In genomic region chr15:91634163-91634562, GRCh38 we compare ENCODE assay signal across 15 cellular contexts.
A peak's percentile ranks its signal among the peaks of the same experiment; 100 is the strongest.
DNase-seq lines count a peak whose midpoint lies in the region; ATAC-seq and TF ChIP-seq lines count a peak whose summit lies in the region.
"Had no signal": no experiment of that assay in that cellular context is flagged by ENCODE, and none has a peak within 500 bp of the region (broad histone marks: within the 10 kb centered on the region; RNA-seq: fewer than 3 reads in every experiment).

No MANE protein-coding gene starts in this region.

- peaks cover 5% of the 10 kb centered on the region for H3K4me1 Mint-ChIP-seq in nephron progenitor cell
- H3K4me1 Mint-ChIP-seq: CD14-positive monocyte had no signal

- DNase-seq in NCI-H146 (lab: John Stamatoyannopoulos, UW) (peak; percentile 30), NCI-H146 treated with DMSO at 0.1 percent for 48 hours (lab: John Stamatoyannopoulos, UW; ENCODE audit: unreplicated experiment) (no peak), left lobe of liver (ENCODE audit: low spot score) (no peak), nephron progenitor cell (no peak)
- DNase-seq: CD8-positive, alpha-beta T cell; HCEC 1CT; HFFc6; IMR-90; KBM-7 had no signal

- H3K36me3 Mint-ChIP-seq in nephron progenitor cell (ENCODE audit: low read depth), result no peaks in the 10 kb centered on the region
- H3K36me3 Mint-ChIP-seq: CD14-positive monocyte; CD8-positive, alpha-beta T cell had no signal

- H3K4me3 Mint-ChIP-seq in nephron progenitor cell, result no peak overlapping the region
- H3K4me3 Mint-ChIP-seq: CD14-positive monocyte; CD8-positive, alpha-beta T cell; HFFc6 had no signal

- ATAC-seq in left lobe of liver (peak; percentile 36), HG03520 (IDR thresholded peaks at IDR 0.05; ENCODE audit: unreplicated experiment) (no peak), GM21529 (IDR thresholded peaks at IDR 0.05; ENCODE audit: unreplicated experiment) (no peak), HG02840 (IDR thresholded peaks at IDR 0.05; ENCODE audit: low FRiP score, unreplicated experiment) (no peak), GM18909 (IDR thresholded peaks at IDR 0.05; ENCODE audit: poor library complexity, unreplicated experiment) (no peak)
- ATAC-seq: CD8-positive, alpha-beta T cell; GM12878 had no signal

- H3K27ac Mint-ChIP-seq in nephron progenitor cell, result peak overlapping the region; percentile 55
- H3K27ac Mint-ChIP-seq: CD8-positive, alpha-beta T cell; HFFc6 had no signal

- peaks cover 3% of the 10 kb centered on the region for H3K9me3 Mint-ChIP-seq in nephron progenitor cell

- H3K27me3 Mint-ChIP-seq in nephron progenitor cell (ENCODE audit: low read depth, poor library complexity), result peaks cover 4% of the 10 kb centered on the region

- no peak for TF ChIP-seq CTCF in nephron progenitor cell (IDR thresholded peaks at IDR 0.05)
